9 cellular contexts compared by ENCODE assay signal in genomic region chr5:72355706-72356299, GRCh38. TPM values are rescaled to one million over a fixed set of nuclear protein-coding genes. Genes with fewer than 3 reads are reported as not detected.
DNase-seq lines count a peak whose midpoint lies in the region; ATAC-seq and TF ChIP-seq lines count a peak whose summit lies in the region.
"Had no signal": no experiment of that assay in that cellular context is flagged by ENCODE, and none has a peak within 500 bp of the region (broad histone marks: within the 10 kb centered on the region; RNA-seq: fewer than 3 reads in every experiment).

No MANE protein-coding gene starts in this region.

- H3K27ac ChIP-seq in gastroesophageal sphincter = no peak overlapping the region
- H3K27ac ChIP-seq in stomach = no peak overlapping the region
- H3K27ac ChIP-seq: SJSA1 had no signal

- H3K4me1 ChIP-seq in gastroesophageal sphincter (no peaks in the 10 kb centered on the region), stomach (no peaks in the 10 kb centered on the region)
- H3K4me1 ChIP-seq: SJSA1 had no signal

- intact Hi-C loops in stomach (cut with DNase I; ENCODE audit: low total_unique reads) = no loop called here

- TF ChIP-seq EP300 in gastroesophageal sphincter (IDR thresholded peaks at IDR 0.05) (no peak), stomach (IDR thresholded peaks at IDR 0.05) (no peak)

- DNase-seq in NCI-H1105 treated with DMSO at 0.1 percent for 48 hours (lab: John Stamatoyannopoulos, UW) = peak; percentile 9
- no peak for DNase-seq in NCI-H1105 (lab: John Stamatoyannopoulos, UW)
- peak; percentile 66 for DNase-seq in SK-MEL-5 (ENCODE audit: low read depth, low spot score)
- peak; percentile 62 for DNase-seq in retina
- DNase-seq in stomach = no peak

- H3K36me3 ChIP-seq in gastroesophageal sphincter (peaks cover 0 to 30% of the 10 kb centered on the region in 2 donors), stomach (peaks cover 7 to 36% (median 27%) of the 10 kb centered on the region in 4 donors)

- peak in 3 of 4 experiments; percentile 37 to 63 (median 37) for TF ChIP-seq CTCF in gastroesophageal sphincter (IDR thresholded peaks at IDR 0.05)
- no peak for TF ChIP-seq CTCF in stomach (IDR thresholded peaks at IDR 0.05)

- ATAC-seq in gastroesophageal sphincter (peak; percentile 61), GM21528 (IDR thresholded peaks at IDR 0.05; ENCODE audit: low FRiP score, unreplicated experiment) (no peak), GM21423 (IDR thresholded peaks at IDR 0.05; ENCODE audit: unreplicated experiment) (no peak)

- in situ Hi-C loops in SK-MEL-5 (cut with HindIII; ENCODE audit: low pct_unique_long_range_greater_than_20kb, low sequenced_read_pairs) = no loop called here

- WGBS in gastroesophageal sphincter (ENCODE audit: low coverage in 1 of 2), 2 donors = 64 to 73% methylated on average over 5 of the region's 5 CpGs
- WGBS in stomach, 5 donors = 70 to 78% (median 76%) methylated on average over 5 of the region's 5 CpGs

- H3K27me3 ChIP-seq in gastroesophageal sphincter = no peaks in the 10 kb centered on the region
- no peaks in the 10 kb centered on the region for H3K27me3 ChIP-seq in stomach
- H3K27me3 ChIP-seq: SJSA1 had no signal

- no peaks in the 10 kb centered on the region for H3K9me3 ChIP-seq in gastroesophageal sphincter
- no peaks in the 10 kb centered on the region for H3K9me3 ChIP-seq in stomach
- H3K9me3 ChIP-seq: SJSA1 had no signal

- no peak overlapping the region for H3K4me3 ChIP-seq in gastroesophageal sphincter
- no peak overlapping the region for H3K4me3 ChIP-seq in stomach
- H3K4me3 ChIP-seq: SJSA1 had no signal

- TF ChIP-seq POLR2A in gastroesophageal sphincter (IDR thresholded peaks at IDR 0.05) (no peak), stomach (IDR thresholded peaks at IDR 0.05) (no peak)

RNA-seq across cellular contexts. Expression of gene PTCD2, which starts 35.6 kb away (rescaled TPM):
- 19.0 and 25.6 TPM in 2 replicates for total RNA-seq in SK-MEL-5 (2014; rRNA removed; shearing (Covaris generic))
- 15.0 and 15.1 TPM in 2 replicates for polyA plus RNA-seq in SK-MEL-5 (2015; cell fraction: cytosol; rRNA removed)
- polyA plus RNA-seq in SK-MEL-5 (2015; cell fraction: nucleus; rRNA removed) = 22.4 and 28.3 TPM in 2 replicates
- total RNA-seq in gastroesophageal sphincter (1 to 10 TPM; 2.7 to 7.2 (median 5.4) TPM), stomach (10 to 100 TPM in 1 of 5 donors, 1 to 10 TPM in 4; 1.3 to 56.7 (median 2.9) TPM)
- 1 to 10 TPM; 1.7 to 3.8 (median 2.3) TPM for polyA plus RNA-seq in stomach

RNA-seq across cellular contexts. Expression of gene MRPS27, which starts 35.8 kb away (rescaled TPM):
- 122 and 134 TPM in 2 replicates for total RNA-seq in SK-MEL-5 (2014; rRNA removed; shearing (Covaris generic))
- 84.6 and 103 TPM in 2 replicates for polyA plus RNA-seq in SK-MEL-5 (2015; cell fraction: cytosol; rRNA removed)
- polyA plus RNA-seq in SK-MEL-5 (2015; cell fraction: nucleus; rRNA removed) = 52.5 and 59.2 TPM in 2 replicates
- total RNA-seq in gastroesophageal sphincter = 10 to 100 TPM; 48.6 to 57.9 (median 55.1) TPM
- total RNA-seq in stomach = 10 to 100 TPM; 14.8 to 43.3 (median 21.0) TPM
- polyA plus RNA-seq in stomach = 10 to 100 TPM; 22.0 to 24.5 (median 24.3) TPM

Comparison
In these comparisons a context has a peak if more than half of its experiments do, and no peak if none do; other contexts are left out.
1. DNase-seq: peak in NCI-H1105 treated with DMSO at 0.1 percent for 48 hours (single experiment), SK-MEL-5 (single experiment) and retina (single experiment); none in NCI-H1105 (single experiment) and stomach (single experiment).
2. CTCF ChIP-seq: peak in gastroesophageal sphincter (3 of 4); none in stomach (0 of 7).